26 cellular contexts compared by ENCODE assay signal in genomic region chr4:77348815-77349214, GRCh38.
"Had no signal": no experiment of that assay in that cellular context is flagged by ENCODE, and none has a peak within 500 bp of the region (broad histone marks: within the 10 kb centered on the region; RNA-seq: fewer than 3 reads in every experiment).

No MANE protein-coding gene starts in this region.

- H3K9me3 ChIP-seq: esophagus squamous epithelium had no signal

- H3K4me3 ChIP-seq: esophagus squamous epithelium had no signal

- H3K27me3 ChIP-seq: brain microvascular endothelial cell, esophagus squamous epithelium had no signal

- H3K27ac ChIP-seq: brain microvascular endothelial cell, esophagus squamous epithelium, WERI-Rb-1 had no signal

- H3K36me3 ChIP-seq: brain microvascular endothelial cell, esophagus squamous epithelium, WERI-Rb-1 had no signal

- ATAC-seq: activated CD4-positive, CD25-positive, alpha-beta regulatory T cell treated with anti-CD3 and anti-CD28 coated beads, Interleukin-2, amount 50 U/mL, for 24 hours; activated CD8-positive, alpha-beta T cell treated with anti-CD3 and anti-CD28 coated beads for 36 hours; activated T-cell treated with anti-CD3 and anti-CD28 coated beads, Interleukin-2, amount 50 U/mL, for 4 hours; activated T-helper 17 cell treated with anti-CD3 and anti-CD28 coated beads, Interleukin-2, amount 50 U/mL, for 72 hours; effector memory CD8-positive, alpha-beta T cell; T-cell had no signal

- DNase-seq: activated B cell treated with CpG ODN at 0.5 μM for 24 hours; activated CD4-positive, alpha-beta T cell treated with anti-CD3 and anti-CD28 coated beads for 48 hours; activated CD4-positive, alpha-beta T cell treated with anti-CD3 and anti-CD28 coated beads, Interleukin-2, amount 50 U/mL, for 1 hour; activated CD4-positive, alpha-beta T cell treated with anti-CD3 and anti-CD28 coated beads, Interleukin-2, amount 50 U/mL, for 48 hours; activated CD8-positive, alpha-beta memory T cell treated with anti-CD3 and anti-CD28 coated beads for 24 hours; activated CD8-positive, alpha-beta T cell treated with anti-CD3 and anti-CD28 coated beads for 36 hours; activated effector memory CD4-positive, alpha-beta T cell treated with Interleukin-2 at 50 U/mL for 16 hours; activated gamma-delta T cell treated with Interleukin-2 at 50 U/mL for 16 hours; activated naive CD4-positive, alpha-beta T cell treated with anti-CD3 and anti-CD28 coated beads, Interleukin-2, amount 50 U/mL, for 16 hours; activated naive CD4-positive, alpha-beta T cell treated with Interleukin-2 at 50 U/mL for 16 hours; activated T-cell treated with anti-CD3 and anti-CD28 coated beads, Interleukin-2, amount 50 U/mL, for 4 hours; amniotic stem cell; anterior cingulate cortex; brain microvascular endothelial cell; cortex of kidney; dermis blood vessel endothelial cell; effector CD4-positive, alpha-beta T cell; effector memory CD8-positive, alpha-beta T cell; esophagus squamous epithelium; foreskin fibroblast; head of caudate nucleus; T-cell; T1000; WERI-Rb-1 had no signal
